ENCODE assay signal across 18 cellular contexts in the genomic region with DNA sequence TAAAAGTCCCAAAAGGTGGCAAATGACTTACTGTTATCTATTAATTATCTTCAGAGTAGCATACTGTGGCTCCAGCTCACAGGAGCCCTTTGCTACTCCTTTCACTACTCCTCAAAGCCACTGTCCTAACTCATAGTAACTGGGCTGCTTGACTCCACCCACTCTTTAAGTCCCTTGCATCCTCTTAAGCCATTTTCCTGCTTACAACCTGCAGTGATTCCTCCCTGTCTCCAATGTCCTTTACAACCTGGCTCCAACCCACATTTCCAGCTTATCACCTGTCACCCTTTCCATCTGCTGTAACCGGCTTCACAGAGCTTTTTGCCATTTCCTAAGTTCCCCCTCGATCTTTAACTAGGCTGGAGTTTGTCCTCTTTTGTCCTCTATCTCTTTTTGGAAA.
"Had no signal": no experiment of that assay in that cellular context is flagged by ENCODE, and none has a peak within 500 bp of the region (broad histone marks: within the 10 kb centered on the region; RNA-seq: fewer than 3 reads in every experiment).

No MANE protein-coding gene starts in this region.

- ATAC-seq: activated CD8-positive, alpha-beta T cell treated with anti-CD3 and anti-CD28 coated beads, Interleukin-2, amount 10 ng/mL, durations not matched to agents 7 days and 5 days; body of pancreas; stimulated activated naive CD8-positive, alpha-beta T cell treated with anti-CD3 and anti-CD28 coated beads, Interleukin-15, Interleukin-2, amounts not matched to agents 100 U/mL and 50 U/mL, for 24 hours; upper lobe of right lung had no signal

- H3K4me3 ChIP-seq: body of pancreas, cardiac muscle cell, heart right ventricle, upper lobe of right lung had no signal

- H3K27ac ChIP-seq: body of pancreas, cardiac muscle cell, heart right ventricle, parathyroid adenoma, upper lobe of right lung had no signal

- H3K4me1 ChIP-seq: body of pancreas, parathyroid adenoma, upper lobe of right lung had no signal

- H3K27me3 ChIP-seq: body of pancreas, cardiac muscle cell, heart right ventricle, upper lobe of right lung had no signal

- H3K9me3 ChIP-seq: body of pancreas, heart right ventricle, upper lobe of right lung had no signal

- DNase-seq: activated CD4-positive, alpha-beta T cell treated with anti-CD3 and anti-CD28 coated beads, Interleukin-2, amount 50 U/mL, for 1 hour; activated CD4-positive, CD25-positive, alpha-beta regulatory T cell treated with anti-CD3 and anti-CD28 coated beads, Interleukin-2, amount 50 U/mL, for 72 hours; activated CD8-positive, alpha-beta T cell treated with anti-CD3 and anti-CD28 coated beads, Interleukin-2, amount 10 ng/mL, durations not matched to agents 7 days and 5 days; activated gamma-delta T cell treated with Interleukin-2 at 50 U/mL for 16 hours; anterior cingulate cortex; body of pancreas; effector CD4-positive, alpha-beta T cell; erythroblast; foreskin fibroblast; heart right ventricle; nephron progenitor cell; nucleus accumbens; right cardiac atrium; stimulated activated CD4-positive, alpha-beta T cell treated with anti-CD3 and anti-CD28 coated beads, Interleukin-4, amount 100 ng/mL, for 24 hours; stimulated activated naive CD8-positive, alpha-beta T cell treated with anti-CD3 and anti-CD28 coated beads, Interleukin-15, Interleukin-2, amounts not matched to agents 100 U/mL and 50 U/mL, for 24 hours; upper lobe of right lung had no signal

- H3K36me3 ChIP-seq: cardiac muscle cell, heart right ventricle, upper lobe of right lung had no signal
